ENCODE assay signal across 18 cellular contexts in genomic region chr1:174932587-174932986, GRCh38.
"Had no signal": no experiment of that assay in that cellular context is flagged by ENCODE, and none has a peak within 500 bp of the region (broad histone marks: within the 10 kb centered on the region; RNA-seq: fewer than 3 reads in every experiment).

No MANE protein-coding gene starts in this region.

- H3K27ac Mint-ChIP-seq: activated CD4-positive, alpha-beta T cell treated with anti-CD3 and anti-CD28 coated beads, Interleukin-2, amount 10 ng/mL, durations not matched to agents 24 days and 14 days; activated naive CD4-positive, alpha-beta T cell treated with anti-CD3 and anti-CD28 coated beads for 36 hours; dendritic cell treated with granulocyte-macrophage colony-stimulating factor and Interleukin-4, amounts not matched to agents 40 ng/mL and 50 ng/mL, for 4 days; stimulated activated memory B cell treated with anti-CD40 and anti-IgM and Interleukin-4, amounts not matched to agents 10 μg/mL and 1 μg/mL and 100 μg/mL, for 72 hours had no signal

- H3K27me3 Mint-ChIP-seq: activated CD4-positive, alpha-beta T cell treated with anti-CD3 and anti-CD28 coated beads, Interleukin-2, amount 10 ng/mL, durations not matched to agents 24 days and 14 days; dendritic cell treated with granulocyte-macrophage colony-stimulating factor and Interleukin-4, amounts not matched to agents 40 ng/mL and 50 ng/mL, for 4 days; naive thymus-derived CD4-positive, alpha-beta T cell; stimulated activated memory B cell treated with anti-CD40 and anti-IgM and Interleukin-4, amounts not matched to agents 10 μg/mL and 1 μg/mL and 100 μg/mL, for 72 hours had no signal

- DNase-seq: activated CD4-positive, alpha-beta T cell treated with anti-CD3 and anti-CD28 coated beads, Interleukin-2, amount 10 ng/mL, durations not matched to agents 24 days and 14 days; activated CD8-positive, alpha-beta memory T cell treated with anti-CD3 and anti-CD28 coated beads, Interleukin-2, amount 50 U/mL, for 4 hours; activated naive CD4-positive, alpha-beta T cell treated with anti-CD3 and anti-CD28 coated beads for 36 hours; activated T-cell treated with anti-CD3 and anti-CD28 coated beads, Interleukin-2, amount 50 U/mL, for 4 hours; effector CD8-positive, alpha-beta T cell; mesenchymal stem cell; naive thymus-derived CD4-positive, alpha-beta T cell; pancreas; sigmoid colon; spleen; stimulated activated CD4-positive, alpha-beta T cell treated with anti-CD3 and anti-CD28 coated beads, Interleukin-4, amount 100 ng/mL, for 4 hours; T-helper 1 cell; T1000; testis; upper lobe of right lung had no signal

- H3K4me3 Mint-ChIP-seq: activated CD4-positive, alpha-beta T cell treated with anti-CD3 and anti-CD28 coated beads, Interleukin-2, amount 10 ng/mL, durations not matched to agents 24 days and 14 days; activated naive CD4-positive, alpha-beta T cell treated with anti-CD3 and anti-CD28 coated beads for 36 hours; activated T-cell treated with anti-CD3 and anti-CD28 coated beads, Interleukin-2, amount 50 U/mL, for 4 hours; dendritic cell treated with granulocyte-macrophage colony-stimulating factor and Interleukin-4, amounts not matched to agents 40 ng/mL and 50 ng/mL, for 4 days; naive thymus-derived CD4-positive, alpha-beta T cell; stimulated activated memory B cell treated with anti-CD40 and anti-IgM and Interleukin-4, amounts not matched to agents 10 μg/mL and 1 μg/mL and 100 μg/mL, for 72 hours had no signal

- H3K4me1 ChIP-seq: gastroesophageal sphincter, sigmoid colon, spleen, testis, upper lobe of right lung had no signal

- H3K9me3 ChIP-seq: gastroesophageal sphincter, pancreas, sigmoid colon, spleen, testis, upper lobe of right lung had no signal

- H3K27ac ChIP-seq: gastroesophageal sphincter, pancreas, sigmoid colon, spleen, testis, upper lobe of right lung had no signal

- H3K36me3 ChIP-seq: gastroesophageal sphincter, pancreas, sigmoid colon, spleen, upper lobe of right lung had no signal

- H3K4me1 Mint-ChIP-seq: activated CD4-positive, alpha-beta T cell treated with anti-CD3 and anti-CD28 coated beads, Interleukin-2, amount 10 ng/mL, durations not matched to agents 24 days and 14 days had no signal

- H3K4me3 ChIP-seq: gastroesophageal sphincter, pancreas, sigmoid colon, spleen, testis, upper lobe of right lung had no signal

- H3K9me3 Mint-ChIP-seq: activated CD4-positive, alpha-beta T cell treated with anti-CD3 and anti-CD28 coated beads, Interleukin-2, amount 10 ng/mL, durations not matched to agents 24 days and 14 days; activated naive CD4-positive, alpha-beta T cell treated with anti-CD3 and anti-CD28 coated beads for 36 hours; activated T-cell treated with anti-CD3 and anti-CD28 coated beads, Interleukin-2, amount 50 U/mL, for 4 hours; dendritic cell treated with granulocyte-macrophage colony-stimulating factor and Interleukin-4, amounts not matched to agents 40 ng/mL and 50 ng/mL, for 4 days; naive thymus-derived CD4-positive, alpha-beta T cell; stimulated activated memory B cell treated with anti-CD40 and anti-IgM and Interleukin-4, amounts not matched to agents 10 μg/mL and 1 μg/mL and 100 μg/mL, for 72 hours had no signal
